ENCODE assay signal across 10 cellular contexts in genomic region chr14:61438036-61438435, GRCh38.
DNase-seq lines count a peak whose midpoint lies in the region; ATAC-seq and TF ChIP-seq lines count a peak whose summit lies in the region.
"Had no signal": no experiment of that assay in that cellular context is flagged by ENCODE, and none has a peak within 500 bp of the region (broad histone marks: within the 10 kb centered on the region; RNA-seq: fewer than 3 reads in every experiment).

No MANE protein-coding gene starts in this region.

- POLR2A ChIA-PET in CD8-positive, alpha-beta T cell (lab: Charles Lee), result interaction anchor here (1.1 kb wide), 1 partner anchor 41 kb away, joined by 3 read pairs; no protein-coding TSS in a partner anchor

- H3K27me3 ChIP-seq in CD8-positive, alpha-beta T cell (ENCODE audit: insufficient read depth, low read length), result no peaks in the 10 kb centered on the region
- H3K27me3 ChIP-seq in Loucy (ENCODE audit: insufficient read depth, low read length, poor library complexity, severe bottlenecking), result no peaks in the 10 kb centered on the region
- H3K27me3 ChIP-seq in effector memory CD4-positive, alpha-beta T cell (replicated peaks; ENCODE audit: control insufficient read depth, insufficient read depth, low read length, poor library complexity, severe bottlenecking), result no peaks in the 10 kb centered on the region
- no peaks in the 10 kb centered on the region for H3K27me3 ChIP-seq in gastrocnemius medialis
- H3K27me3 ChIP-seq: heart left ventricle had no signal

- peak overlapping the region; percentile 17 for H3K27ac ChIP-seq in CD8-positive, alpha-beta T cell (ENCODE audit: low read depth, low read length)
- peak overlapping the region; percentile 60 for H3K27ac ChIP-seq in effector memory CD4-positive, alpha-beta T cell (ENCODE audit: insufficient read depth, low read length, poor library complexity, severe bottlenecking)
- peak overlapping the region; percentile 38 to 67 (median 51) for H3K27ac ChIP-seq in gastrocnemius medialis

- H3K36me3 Mint-ChIP-seq in CD8-positive, alpha-beta T cell, result peaks cover 36% of the 10 kb centered on the region

- CTCF ChIA-PET in CD8-positive, alpha-beta T cell (lab: Charles Lee), result no interaction called here

- H3K4me1 Mint-ChIP-seq in CD8-positive, alpha-beta T cell (ENCODE audit: low read depth), result peaks cover 91% of the 10 kb centered on the region

- intact Hi-C loops in CD8-positive, alpha-beta T cell (cut with DNase I, micrococcal nuclease), result loop anchor here in 1 of 2 experiments (2.0 kb wide), 3 partner anchors 15 to 43 kb away; no protein-coding TSS in a partner anchor
- intact Hi-C loops in gastrocnemius medialis (cut with DNase I; ENCODE audit: low total_unique reads), result no loop called here

- peak overlapping the region; percentile 91 for H3K27ac Mint-ChIP-seq in CD8-positive, alpha-beta T cell

- no peak overlapping the region for H3K4me2 ChIP-seq in Loucy (ENCODE audit: low read depth, low read length, poor library complexity, severe bottlenecking)

- H3K36me3 ChIP-seq in CD8-positive, alpha-beta T cell (ENCODE audit: insufficient read depth, low read length), result no peaks in the 10 kb centered on the region
- H3K36me3 ChIP-seq in Loucy (ENCODE audit: insufficient read depth, low read length), result peaks cover 12% of the 10 kb centered on the region; the same call in 1 of the 2 replicates
- H3K36me3 ChIP-seq in effector memory CD4-positive, alpha-beta T cell (ENCODE audit: control insufficient read depth, insufficient read depth, low read length), result no peaks in the 10 kb centered on the region
- no peaks in the 10 kb centered on the region for H3K36me3 ChIP-seq in gastrocnemius medialis
- H3K36me3 ChIP-seq: heart left ventricle had no signal

- H3K9me3 Mint-ChIP-seq in CD8-positive, alpha-beta T cell, result no peaks in the 10 kb centered on the region
- H3K9me3 Mint-ChIP-seq: endodermal cell had no signal

- no peaks in the 10 kb centered on the region for H3K9me3 ChIP-seq in CD8-positive, alpha-beta T cell (ENCODE audit: low read length)
- H3K9me3 ChIP-seq in Loucy (ENCODE audit: insufficient read depth, low read depth, low read length) (no peaks in the 10 kb centered on the region), gastrocnemius medialis (no peaks in the 10 kb centered on the region)
- H3K9me3 ChIP-seq in effector memory CD4-positive, alpha-beta T cell (ENCODE audit: control insufficient read depth, low read length), result no peaks in the 10 kb centered on the region
- H3K9me3 ChIP-seq: heart left ventricle had no signal

- peak overlapping the region; percentile 3 for H3K9ac ChIP-seq in Loucy (ENCODE audit: low read depth, low read length, poor library complexity, severe bottlenecking)

- H3K4me3 Mint-ChIP-seq in CD8-positive, alpha-beta T cell, result peak overlapping the region; percentile 74
- H3K4me3 Mint-ChIP-seq: endodermal cell had no signal

- ATAC-seq in CD8-positive, alpha-beta T cell, result peak; percentile 70
- ATAC-seq in gastrocnemius medialis (no peak), HG03196 (IDR thresholded peaks at IDR 0.05; ENCODE audit: unreplicated experiment) (no peak), GM18498 (IDR thresholded peaks at IDR 0.05; ENCODE audit: unreplicated experiment) (no peak)

- TF ChIP-seq POLR2A in gastrocnemius medialis (IDR thresholded peaks at IDR 0.05), result no peak

- no peaks in the 10 kb centered on the region; the same call in 1 of the 2 replicates for H3F3A ChIP-seq in Loucy (ENCODE audit: low read depth)

- H3K27me3 Mint-ChIP-seq in CD8-positive, alpha-beta T cell (ENCODE audit: low read depth), result no peaks in the 10 kb centered on the region

- H3K4me1 ChIP-seq in CD8-positive, alpha-beta T cell (ENCODE audit: insufficient read depth, low read length), result peaks cover 93% of the 10 kb centered on the region
- peaks cover 58% of the 10 kb centered on the region for H3K4me1 ChIP-seq in Loucy (ENCODE audit: insufficient read depth, low read length, poor library complexity, severe bottlenecking)
- H3K4me1 ChIP-seq in effector memory CD4-positive, alpha-beta T cell (ENCODE audit: control insufficient read depth, insufficient read depth, low read length, poor library complexity, severe bottlenecking), result peaks cover 51% of the 10 kb centered on the region
- H3K4me1 ChIP-seq in gastrocnemius medialis, result peaks cover 23 to 33% of the 10 kb centered on the region in 2 donors

- no peak overlapping the region for H2AFZ ChIP-seq in Loucy (ENCODE audit: low read length)

- H4K20me1 ChIP-seq in Loucy (ENCODE audit: insufficient read depth, low read length, poor library complexity, severe bottlenecking), result no peaks in the 10 kb centered on the region

- no peaks in the 10 kb centered on the region for H3K9me2 ChIP-seq in Loucy (replicated peaks; ENCODE audit: low read depth, low read length)

- TF ChIP-seq CTCF in CD8-positive, alpha-beta T cell (IDR thresholded peaks at IDR 0.05), result no peak
- TF ChIP-seq CTCF in Loucy (conservative IDR thresholded peaks at IDR 0.05; ENCODE audit: low read length) (no peak), gastrocnemius medialis (IDR thresholded peaks at IDR 0.05 in 4 of 5, conservative IDR thresholded peaks at IDR 0.05 in 1 of 5) (no peak)

- peak in 3 of 7 experiments; percentile 36 to 56 (median 43) for DNase-seq in CD8-positive, alpha-beta T cell
- DNase-seq in effector memory CD4-positive, alpha-beta T cell, result no peak
- DNase-seq in gastrocnemius medialis (no peak), KG1 (lab: John Stamatoyannopoulos, UW) (no peak)
- DNase-seq: stimulated activated naive CD4-positive, alpha-beta T cell had no signal

- peaks cover 99% of the 10 kb centered on the region for H3K79me2 ChIP-seq in Loucy (ENCODE audit: insufficient read depth, low read length)

- no peak overlapping the region for H3K4me3 ChIP-seq in CD8-positive, alpha-beta T cell (ENCODE audit: low read depth, low read length)
- H3K4me3 ChIP-seq in Loucy (ENCODE audit: low read length, poor library complexity, severe bottlenecking) (no peak overlapping the region), gastrocnemius medialis (no peak overlapping the region)
- no peak overlapping the region for H3K4me3 ChIP-seq in effector memory CD4-positive, alpha-beta T cell (ENCODE audit: insufficient read depth, low read depth, low read length, poor library complexity, severe bottlenecking)

- in situ Hi-C loops in gastrocnemius medialis (cut with MboI; ENCODE audit: low sequenced_read_pairs in 4 of 4), result no loop called here
